Comparison of ENCODE assay signal across 9 cellular contexts in the genomic region with DNA sequence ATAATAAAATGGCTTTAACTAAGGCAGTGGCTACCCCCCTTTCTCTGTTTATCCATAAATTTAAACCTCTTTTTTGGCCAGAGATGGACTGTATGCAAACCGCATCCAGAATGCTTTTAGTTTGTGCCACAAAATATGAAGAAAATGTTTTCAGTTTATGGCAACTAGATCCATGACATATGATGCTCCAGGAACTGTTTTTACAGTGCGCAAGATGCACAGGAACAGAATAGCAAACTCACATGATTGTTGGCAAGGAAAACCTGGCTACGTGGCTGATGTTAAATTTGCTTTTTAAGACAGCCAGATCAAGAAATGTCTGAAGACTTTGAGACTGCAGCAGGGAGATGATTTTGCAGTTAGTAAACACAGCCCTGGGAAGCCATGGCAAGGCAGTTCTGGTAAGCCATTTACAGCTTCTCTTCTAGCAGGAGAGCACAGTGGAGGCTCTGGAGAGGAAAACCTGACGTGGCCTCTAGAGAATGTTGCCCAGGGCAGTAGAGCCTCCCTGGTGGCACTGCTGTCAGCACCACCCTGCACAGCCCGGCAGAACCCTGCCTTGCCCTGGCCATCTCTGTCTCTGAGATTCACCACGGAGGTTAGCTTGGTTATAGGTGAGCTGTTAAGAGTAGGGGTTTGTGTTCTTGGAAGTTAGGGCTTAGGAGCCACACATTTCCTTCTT.
A peak's percentile ranks its signal among the peaks of the same experiment; 100 is the strongest.
DNase-seq lines count a peak whose midpoint lies in the region; ATAC-seq and TF ChIP-seq lines count a peak whose summit lies in the region.
"Had no signal": no experiment of that assay in that cellular context is flagged by ENCODE, and none has a peak within 500 bp of the region (broad histone marks: within the 10 kb centered on the region; RNA-seq: fewer than 3 reads in every experiment).

No MANE protein-coding gene starts in this region.

- H3K4me3 ChIP-seq in SK-N-SH (ENCODE audit: low read depth in 2 of 2, low read length in 1 of 2), result no peak overlapping the region

- TF ChIP-seq EP300 in SK-N-SH (IDR thresholded peaks at IDR 0.05; ENCODE audit: borderline replicate concordance in 1 of 2, low read depth in 1 of 2, low read length in 1 of 2), result no peak

- no peaks in the 10 kb centered on the region for H3K9me3 ChIP-seq in SK-N-SH

- WGBS in SK-N-SH (ENCODE audit: low lambda C conversion rate), result 82% methylated on average over 4 of the region's 6 CpGs

- no peak overlapping the region for H3K9ac ChIP-seq in SK-N-SH

- peak overlapping the region; percentile 81 for H3K4me3 Mint-ChIP-seq in activated naive CD4-positive, alpha-beta T cell treated with anti-CD3 and anti-CD28 coated beads, Interleukin-2, amount 50 U/mL, for 24 hours
- peak overlapping the region; percentile 77 for H3K4me3 Mint-ChIP-seq in stimulated activated naive CD8-positive, alpha-beta T cell treated with anti-CD3 and anti-CD28 coated beads, Interleukin-15, Interleukin-2, amounts not matched to agents 100 ng/mL and 50 ng/mL, for 24 hours

- H2AFZ ChIP-seq in SK-N-SH (ENCODE audit: low read depth), result no peak overlapping the region

- peaks cover 3% of the 10 kb centered on the region for H3K36me3 Mint-ChIP-seq in activated naive CD4-positive, alpha-beta T cell treated with anti-CD3 and anti-CD28 coated beads, Interleukin-2, amount 50 U/mL, for 24 hours
- no peaks in the 10 kb centered on the region for H3K36me3 Mint-ChIP-seq in stimulated activated naive CD8-positive, alpha-beta T cell treated with anti-CD3 and anti-CD28 coated beads, Interleukin-15, Interleukin-2, amounts not matched to agents 100 ng/mL and 50 ng/mL, for 24 hours (ENCODE audit: low read depth)

- H3F3A ChIP-seq in SK-N-SH (replicated peaks; ENCODE audit: insufficient read depth), result no peaks in the 10 kb centered on the region

- no peaks in the 10 kb centered on the region; a peak in 1 of 4 replicates for H3K4me1 ChIP-seq in SK-N-SH (ENCODE audit: control insufficient read depth in 1 of 2, insufficient read depth in 2 of 2, low read depth in 1 of 2, low read length in 1 of 2)

- H3K27ac Mint-ChIP-seq in activated naive CD4-positive, alpha-beta T cell treated with anti-CD3 and anti-CD28 coated beads, Interleukin-2, amount 50 U/mL, for 24 hours, result peak overlapping the region; percentile 92
- H3K27ac Mint-ChIP-seq in stimulated activated naive CD8-positive, alpha-beta T cell treated with anti-CD3 and anti-CD28 coated beads, Interleukin-15, Interleukin-2, amounts not matched to agents 100 ng/mL and 50 ng/mL, for 24 hours, result peak overlapping the region; percentile 84

- DNase-seq in SK-N-SH, result no peak
- DNase-seq in hepatic stellate cell (ENCODE audit: low spot score), result peak; percentile 34
- no peak for DNase-seq in NCI-H2227 treated with DMSO at 0.1 percent for 48 hours (lab: John Stamatoyannopoulos, UW)

- H3K9me2 ChIP-seq in SK-N-SH, result no peaks in the 10 kb centered on the region

- H4K20me1 ChIP-seq in SK-N-SH (ENCODE audit: insufficient read depth), result no peaks in the 10 kb centered on the region

- H3K4me1 Mint-ChIP-seq in activated naive CD4-positive, alpha-beta T cell treated with anti-CD3 and anti-CD28 coated beads, Interleukin-2, amount 50 U/mL, for 24 hours, result peaks cover 90% of the 10 kb centered on the region
- peaks cover 84% of the 10 kb centered on the region for H3K4me1 Mint-ChIP-seq in stimulated activated naive CD8-positive, alpha-beta T cell treated with anti-CD3 and anti-CD28 coated beads, Interleukin-15, Interleukin-2, amounts not matched to agents 100 ng/mL and 50 ng/mL, for 24 hours (ENCODE audit: low read depth)

- no peak for TF ChIP-seq RAD21 in SK-N-SH (IDR thresholded peaks at IDR 0.05; ENCODE audit: low read length)

- H3K9me3 Mint-ChIP-seq in activated naive CD4-positive, alpha-beta T cell treated with anti-CD3 and anti-CD28 coated beads, Interleukin-2, amount 50 U/mL, for 24 hours, result no peaks in the 10 kb centered on the region
- H3K9me3 Mint-ChIP-seq in stimulated activated naive CD8-positive, alpha-beta T cell treated with anti-CD3 and anti-CD28 coated beads, Interleukin-15, Interleukin-2, amounts not matched to agents 100 ng/mL and 50 ng/mL, for 24 hours, result no peaks in the 10 kb centered on the region

- no peaks in the 10 kb centered on the region for H3K79me2 ChIP-seq in SK-N-SH (ENCODE audit: insufficient read depth)

- H3K36me3 ChIP-seq in SK-N-SH (replicated peaks in 1 of 2; ENCODE audit: control insufficient read depth in 1 of 2, insufficient read depth in 2 of 2, low read length in 1 of 2), result no peaks in the 10 kb centered on the region

- CTCF ChIA-PET in SK-N-SH (lab: Yijun Ruan, JAX), result interaction anchor here (1.6 kb wide), 1 partner anchor 16 kb away, joined by 8 read pairs; no protein-coding TSS in a partner anchor

- no peaks in the 10 kb centered on the region for H3K27me3 ChIP-seq in SK-N-SH (ENCODE audit: insufficient read depth)

- no peak overlapping the region for H3K4me2 ChIP-seq in SK-N-SH

- no peak overlapping the region for H3K27ac ChIP-seq in SK-N-SH (ENCODE audit: low read depth in 2 of 2, low read length in 1 of 2)
- H3K27ac ChIP-seq: C4-2B had no signal

- POLR2A ChIA-PET in SK-N-SH (lab: Yijun Ruan, JAX), result no interaction called here

- ATAC-seq in SK-N-SH treated with all-trans-retinoic acid at 6 μM for 48 hours (peak; percentile 76), GM21786 (IDR thresholded peaks at IDR 0.05; ENCODE audit: unreplicated experiment) (no peak), HG03565 (IDR thresholded peaks at IDR 0.05; ENCODE audit: unreplicated experiment) (no peak)

- TF ChIP-seq CTCF in SK-N-SH (IDR thresholded peaks at IDR 0.05), result no peak

- H3K27me3 Mint-ChIP-seq in activated naive CD4-positive, alpha-beta T cell treated with anti-CD3 and anti-CD28 coated beads, Interleukin-2, amount 50 U/mL, for 24 hours, result no peaks in the 10 kb centered on the region
- H3K27me3 Mint-ChIP-seq in stimulated activated naive CD8-positive, alpha-beta T cell treated with anti-CD3 and anti-CD28 coated beads, Interleukin-15, Interleukin-2, amounts not matched to agents 100 ng/mL and 50 ng/mL, for 24 hours, result no peaks in the 10 kb centered on the region

TF ChIP-seq in SK-N-SH treated with all-trans-retinoic acid at 6 μM for 48 hours, 23 proteins besides CTCF, POLR2A, EP300 and RAD21:
- TF ChIP-seq CSDC2 (CRISPR knock-in tag; IDR thresholded peaks at IDR 0.05) (no peak), ISL1 (CRISPR knock-in tag; IDR thresholded peaks at IDR 0.05) (no peak), ZNF70 (CRISPR knock-in tag; IDR thresholded peaks at IDR 0.05) (no peak)
- TF ChIP-seq, protein P1, sequence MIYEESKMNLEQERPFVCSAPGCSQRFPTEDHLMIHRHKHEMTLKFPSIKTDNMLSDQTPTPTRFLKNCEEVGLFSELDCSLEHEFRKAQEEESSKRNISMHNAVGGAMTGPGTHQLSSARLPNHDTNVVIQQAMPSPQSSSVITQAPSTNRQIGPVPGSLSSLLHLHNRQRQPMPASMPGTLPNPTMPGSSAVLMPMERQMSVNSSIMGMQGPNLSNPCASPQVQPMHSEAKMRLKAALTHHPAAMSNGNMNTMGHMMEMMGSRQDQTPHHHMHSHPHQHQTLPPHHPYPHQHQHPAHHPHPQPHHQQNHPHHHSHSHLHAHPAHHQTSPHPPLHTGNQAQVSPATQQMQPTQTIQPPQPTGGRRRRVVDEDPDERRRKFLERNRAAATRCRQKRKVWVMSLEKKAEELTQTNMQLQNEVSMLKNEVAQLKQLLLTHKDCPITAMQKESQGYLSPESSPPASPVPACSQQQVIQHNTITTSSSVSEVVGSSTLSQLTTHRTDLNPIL (CRISPR knock-in tag; IDR thresholded peaks at IDR 0.05; ENCODE audit: low read depth), result no peak

TF ChIP-seq in SK-N-SH, 30 proteins besides CTCF, POLR2A, EP300 and RAD21:
- TF ChIP-seq POLR2AphosphoS5 (IDR thresholded peaks at IDR 0.05; ENCODE audit: low read depth, low read length), result no peak
- TF ChIP-seq ELF1 (IDR thresholded peaks at IDR 0.05), result no peak
- no peak for TF ChIP-seq YY1 (IDR thresholded peaks at IDR 0.05; ENCODE audit: low read depth)
